ENCODE assay signal across 8 cellular contexts in genomic region chr10:22086730-22087364, GRCh38.
A peak's percentile ranks its signal among the peaks of the same experiment; 100 is the strongest.
DNase-seq lines count a peak whose midpoint lies in the region; ATAC-seq and TF ChIP-seq lines count a peak whose summit lies in the region.

No MANE protein-coding gene starts in this region.

- H3K36me3 Mint-ChIP-seq in endothelial cell (ENCODE audit: low read depth, unreplicated experiment): no peaks in the 10 kb centered on the region

- no peak for ATAC-seq in HG03045 (IDR thresholded peaks at IDR 0.05; ENCODE audit: unreplicated experiment)

- H3K27me3 Mint-ChIP-seq in endothelial cell (ENCODE audit: unreplicated experiment): no peaks in the 10 kb centered on the region

- H3K9me3 Mint-ChIP-seq in endothelial cell (ENCODE audit: unreplicated experiment): no peaks in the 10 kb centered on the region

- no peak overlapping the region for H3K4me3 Mint-ChIP-seq in endothelial cell (ENCODE audit: unreplicated experiment)

- DNase-seq in DMS79 (lab: John Stamatoyannopoulos, UW) (peak; percentile 25), NCI-H446 treated with DMSO at 0.1 percent for 48 hours (lab: John Stamatoyannopoulos, UW) (peak; percentile 57), fibroblast of gingiva (ENCODE audit: low read depth) (peak; percentile 88), non-pigmented ciliary epithelial cell (ENCODE audit: low read depth) (peak; percentile 30), NCI-H1930 (lab: John Stamatoyannopoulos, UW) (no peak), germinal center (ENCODE audit: low spot score) (no peak), endothelial cell (ENCODE audit: low spot score) (no peak)

- TF ChIP-seq CTCF in endothelial cell (IDR thresholded peaks at IDR 0.05; ENCODE audit: unreplicated experiment): no peak

- H3K27ac Mint-ChIP-seq in endothelial cell (ENCODE audit: unreplicated experiment): no peak overlapping the region

- H3K4me1 Mint-ChIP-seq in endothelial cell (ENCODE audit: unreplicated experiment): peaks cover 3% of the 10 kb centered on the region

Comparison
In these comparisons a context has a peak if more than half of its experiments do, and no peak if none do; other contexts are left out.
1. DNase-seq: peak in DMS79 (single experiment), NCI-H446 treated with DMSO at 0.1 percent for 48 hours (single experiment), fibroblast of gingiva (single experiment) and non-pigmented ciliary epithelial cell (single experiment); none in NCI-H1930 (0 of 2), germinal center (single experiment) and endothelial cell (single experiment).